In genomic region chr2:101858246-101858645, GRCh38 we compare ENCODE assay signal across 16 cellular contexts.
DNase-seq lines count a peak whose midpoint lies in the region; ATAC-seq and TF ChIP-seq lines count a peak whose summit lies in the region.
"Had no signal": no experiment of that assay in that cellular context is flagged by ENCODE, and none has a peak within 500 bp of the region (broad histone marks: within the 10 kb centered on the region; RNA-seq: fewer than 3 reads in every experiment).

No MANE protein-coding gene starts in this region.

- H3K79me2 ChIP-seq in hepatocyte: peaks cover 22% of the 10 kb centered on the region

- H4K20me1 ChIP-seq in hepatocyte (ENCODE audit: insufficient read depth, poor library complexity, severe bottlenecking): no peaks in the 10 kb centered on the region

- no peaks in the 10 kb centered on the region for H3K9me2 ChIP-seq in hepatocyte (replicated peaks; ENCODE audit: insufficient read depth)

- no peaks in the 10 kb centered on the region for H3K27me3 Mint-ChIP-seq in activated naive CD8-positive, alpha-beta T cell
- no peaks in the 10 kb centered on the region for H3K27me3 Mint-ChIP-seq in activated naive CD8-positive, alpha-beta T cell treated with anti-CD3 and anti-CD28 coated beads for 36 hours
- H3K27me3 Mint-ChIP-seq in T-cell: no peaks in the 10 kb centered on the region
- no peaks in the 10 kb centered on the region for H3K27me3 Mint-ChIP-seq in stimulated activated memory B cell treated with anti-CD40 and anti-IgM and Interleukin-4, amounts not matched to agents 10 μg/mL and 1 μg/mL and 100 μg/mL, for 72 hours
- no peaks in the 10 kb centered on the region for H3K27me3 Mint-ChIP-seq in CD8-positive, alpha-beta memory T cell
- H3K27me3 Mint-ChIP-seq: activated naive CD4-positive, alpha-beta T cell treated with anti-CD3 and anti-CD28 coated beads, Interleukin-2, amount 50 U/mL, for 24 hours had no signal

- no peak overlapping the region for H3K4me3 Mint-ChIP-seq in activated naive CD8-positive, alpha-beta T cell
- no peak overlapping the region for H3K4me3 Mint-ChIP-seq in activated naive CD8-positive, alpha-beta T cell treated with anti-CD3 and anti-CD28 coated beads for 36 hours
- no peak overlapping the region for H3K4me3 Mint-ChIP-seq in T-cell
- no peak overlapping the region for H3K4me3 Mint-ChIP-seq in stimulated activated memory B cell treated with anti-CD40 and anti-IgM and Interleukin-4, amounts not matched to agents 10 μg/mL and 1 μg/mL and 100 μg/mL, for 72 hours
- no peak overlapping the region for H3K4me3 Mint-ChIP-seq in CD8-positive, alpha-beta memory T cell
- H3K4me3 Mint-ChIP-seq: activated naive CD4-positive, alpha-beta T cell treated with anti-CD3 and anti-CD28 coated beads, Interleukin-2, amount 50 U/mL, for 24 hours; CD14-positive monocyte had no signal

- H2AFZ ChIP-seq in hepatocyte: no peak overlapping the region

- peaks cover 3% of the 10 kb centered on the region for H3K4me1 Mint-ChIP-seq in activated naive CD8-positive, alpha-beta T cell (ENCODE audit: low read depth)
- peaks cover 4% of the 10 kb centered on the region for H3K4me1 Mint-ChIP-seq in activated naive CD8-positive, alpha-beta T cell treated with anti-CD3 and anti-CD28 coated beads for 36 hours
- peaks cover 9 to 15% (median 12%) of the 10 kb centered on the region in 3 donors for H3K4me1 Mint-ChIP-seq in T-cell
- H3K4me1 Mint-ChIP-seq in stimulated activated memory B cell treated with anti-CD40 and anti-IgM and Interleukin-4, amounts not matched to agents 10 μg/mL and 1 μg/mL and 100 μg/mL, for 72 hours: no peaks in the 10 kb centered on the region
- H3K4me1 Mint-ChIP-seq in CD8-positive, alpha-beta memory T cell: peaks cover 0 to 15% (median 2%) of the 10 kb centered on the region in 3 donors

- peaks cover 5% of the 10 kb centered on the region for H3K36me3 Mint-ChIP-seq in activated naive CD8-positive, alpha-beta T cell
- H3K36me3 Mint-ChIP-seq in activated naive CD8-positive, alpha-beta T cell treated with anti-CD3 and anti-CD28 coated beads for 36 hours: peaks cover 3% of the 10 kb centered on the region
- H3K36me3 Mint-ChIP-seq in T-cell: peaks cover 75% of the 10 kb centered on the region
- H3K36me3 Mint-ChIP-seq in stimulated activated memory B cell treated with anti-CD40 and anti-IgM and Interleukin-4, amounts not matched to agents 10 μg/mL and 1 μg/mL and 100 μg/mL, for 72 hours: peaks cover 73% of the 10 kb centered on the region
- H3K36me3 Mint-ChIP-seq in CD8-positive, alpha-beta memory T cell: peaks cover 6 to 89% (median 29%) of the 10 kb centered on the region in 3 donors

- no peak for TF ChIP-seq CTCF in hepatocyte (IDR thresholded peaks at IDR 0.05; ENCODE audit: poor library complexity)

- POLR2A ChIA-PET in T-cell (lab: Charles Lee): interaction anchor here in 1 of 2 donors (0.7 kb wide), 1 partner anchor 148 kb away, joined by 3 read pairs; no protein-coding TSS in a partner anchor
- POLR2A ChIA-PET in CD8-positive, alpha-beta memory T cell (lab: Charles Lee): interaction anchor here (0.5 kb wide), 1 partner anchor 371 kb away, joined by 3 read pairs; no protein-coding TSS in a partner anchor

- no peak overlapping the region for H3K4me3 ChIP-seq in hepatocyte
- no peak overlapping the region for H3K4me3 ChIP-seq in CD8-positive, alpha-beta memory T cell (ENCODE audit: low read length)
- H3K4me3 ChIP-seq: heart right ventricle had no signal

- H3K9me3 ChIP-seq in hepatocyte (ENCODE audit: low read depth): no peaks in the 10 kb centered on the region
- no peaks in the 10 kb centered on the region for H3K9me3 ChIP-seq in CD8-positive, alpha-beta memory T cell (ENCODE audit: low read length)
- H3K9me3 ChIP-seq: heart right ventricle had no signal

- DNase-seq in activated naive CD8-positive, alpha-beta T cell treated with anti-CD3 and anti-CD28 coated beads for 36 hours: no peak
- no peak for DNase-seq in T-cell
- peak; percentile 15 for DNase-seq in hepatocyte (ENCODE audit: low spot score)
- no peak for DNase-seq in NCI-H1436 treated with DMSO at 0.1 percent for 48 hours (lab: John Stamatoyannopoulos, UW)
- DNase-seq in CD8-positive, alpha-beta memory T cell: no peak
- DNase-seq: ACHN; heart right ventricle; MM.1S; NCI-H2029; NCI-H524; stimulated activated CD4-positive, alpha-beta T cell treated with anti-CD3 and anti-CD28 coated beads, Interleukin-1b, Interleukin-23, amount 100 ng/mL, for 48 hours had no signal

- H3K4me2 ChIP-seq in hepatocyte: no peak overlapping the region

- CTCF ChIA-PET in T-cell (lab: Charles Lee): no interaction called here
- CTCF ChIA-PET in CD8-positive, alpha-beta memory T cell (lab: Charles Lee): no interaction called here

- no peaks in the 10 kb centered on the region for H3K27me3 ChIP-seq in hepatocyte
- H3K27me3 ChIP-seq in CD8-positive, alpha-beta memory T cell (ENCODE audit: insufficient read depth, low read length, poor library complexity, severe bottlenecking): no peaks in the 10 kb centered on the region
- H3K27me3 ChIP-seq: heart right ventricle had no signal

- no peaks in the 10 kb centered on the region for H3K36me3 ChIP-seq in hepatocyte (replicated peaks; ENCODE audit: insufficient read depth, low read depth)
- H3K36me3 ChIP-seq in CD8-positive, alpha-beta memory T cell (ENCODE audit: insufficient read depth, low read length): peaks cover 46% of the 10 kb centered on the region

- H3K27ac ChIP-seq in hepatocyte: peak overlapping the region; percentile 55
- no peak overlapping the region for H3K27ac ChIP-seq in CD8-positive, alpha-beta memory T cell (ENCODE audit: low read depth, low read length)
- H3K27ac ChIP-seq: heart right ventricle had no signal

- H3K27ac Mint-ChIP-seq in activated naive CD8-positive, alpha-beta T cell: peak overlapping the region; percentile 42
- no peak overlapping the region for H3K27ac Mint-ChIP-seq in activated naive CD8-positive, alpha-beta T cell treated with anti-CD3 and anti-CD28 coated beads for 36 hours
- peak overlapping the region; percentile 42 to 43 for H3K27ac Mint-ChIP-seq in T-cell
- H3K27ac Mint-ChIP-seq in stimulated activated memory B cell treated with anti-CD40 and anti-IgM and Interleukin-4, amounts not matched to agents 10 μg/mL and 1 μg/mL and 100 μg/mL, for 72 hours: peak overlapping the region; percentile 58
- H3K27ac Mint-ChIP-seq in CD8-positive, alpha-beta memory T cell: peak overlapping the region in 3 of 8 donors; percentile 40 to 75 (median 72)

- H3K9me3 Mint-ChIP-seq in activated naive CD8-positive, alpha-beta T cell (ENCODE audit: low read depth): no peaks in the 10 kb centered on the region
- H3K9me3 Mint-ChIP-seq in activated naive CD8-positive, alpha-beta T cell treated with anti-CD3 and anti-CD28 coated beads for 36 hours: no peaks in the 10 kb centered on the region
- no peaks in the 10 kb centered on the region for H3K9me3 Mint-ChIP-seq in T-cell
- H3K9me3 Mint-ChIP-seq in stimulated activated memory B cell treated with anti-CD40 and anti-IgM and Interleukin-4, amounts not matched to agents 10 μg/mL and 1 μg/mL and 100 μg/mL, for 72 hours: no peaks in the 10 kb centered on the region
- peaks cover 0 to 1% (median 0%) of the 10 kb centered on the region in 5 donors for H3K9me3 Mint-ChIP-seq in CD8-positive, alpha-beta memory T cell
- H3K9me3 Mint-ChIP-seq: activated naive CD4-positive, alpha-beta T cell treated with anti-CD3 and anti-CD28 coated beads, Interleukin-2, amount 50 U/mL, for 24 hours; CD14-positive monocyte had no signal

- ATAC-seq in T-cell (replicated peaks in 1 of 4) (no peak), HG03039 (IDR thresholded peaks at IDR 0.05; ENCODE audit: unreplicated experiment) (no peak)
- ATAC-seq in stimulated activated memory B cell treated with anti-CD40 and anti-IgM and Interleukin-4, amounts not matched to agents 10 μg/mL and 1 μg/mL and 100 μg/mL, for 72 hours: no peak
- ATAC-seq: heart right ventricle had no signal

- H3K4me1 ChIP-seq in hepatocyte (ENCODE audit: insufficient read depth): no peaks in the 10 kb centered on the region
- no peaks in the 10 kb centered on the region for H3K4me1 ChIP-seq in CD8-positive, alpha-beta memory T cell (ENCODE audit: insufficient read depth, low read length)
